16 cellular contexts compared by ENCODE assay signal in the genomic region with DNA sequence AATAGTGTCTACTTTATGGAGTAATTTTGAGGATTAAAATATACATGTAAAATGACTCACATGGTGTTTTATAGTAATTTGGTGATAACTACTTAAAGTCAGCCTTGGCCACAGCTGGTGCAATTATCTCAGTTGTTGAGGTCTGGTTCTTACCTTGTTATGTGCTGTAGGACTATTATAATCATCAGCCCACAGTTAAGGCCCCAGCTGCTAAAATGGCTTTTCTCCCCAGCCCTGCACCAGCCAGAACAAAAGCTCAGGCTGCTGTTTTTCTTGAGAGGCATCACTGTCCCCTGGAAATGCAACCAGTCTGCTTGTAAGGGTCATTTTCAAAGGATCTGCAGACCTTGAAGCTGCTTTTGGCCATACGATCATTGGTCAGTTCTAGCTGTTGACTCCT.
"Had no signal": no experiment of that assay in that cellular context is flagged by ENCODE, and none has a peak within 500 bp of the region (broad histone marks: within the 10 kb centered on the region; RNA-seq: fewer than 3 reads in every experiment).

No MANE protein-coding gene starts in this region.

- H3K36me3 ChIP-seq: gastroesophageal sphincter, lower lobe of right lung, ovary, sigmoid colon had no signal

- ATAC-seq: activated T-cell treated with anti-CD3 and anti-CD28 coated beads, Interleukin-2, amount 50 U/mL, for 72 hours; body of pancreas; gastroesophageal sphincter; left colon; lower lobe of right lung; WTC11 had no signal

- H3K4me3 Mint-ChIP-seq: activated naive CD8-positive, alpha-beta T cell treated with anti-CD3 and anti-CD28 coated beads for 36 hours; activated T-cell treated with anti-CD3 and anti-CD28 coated beads, Interleukin-2, amount 50 U/mL, for 72 hours; nephron; WTC11 had no signal

- H3K27me3 Mint-ChIP-seq: activated naive CD8-positive, alpha-beta T cell treated with anti-CD3 and anti-CD28 coated beads for 36 hours had no signal

- H3K4me1 Mint-ChIP-seq: activated naive CD8-positive, alpha-beta T cell treated with anti-CD3 and anti-CD28 coated beads for 36 hours; nephron had no signal

- H3K27me3 ChIP-seq: body of pancreas, gastroesophageal sphincter, ovary, sigmoid colon had no signal

- H3K36me3 Mint-ChIP-seq: activated naive CD8-positive, alpha-beta T cell treated with anti-CD3 and anti-CD28 coated beads for 36 hours had no signal

- H3K9me3 ChIP-seq: gastroesophageal sphincter, ovary had no signal

- H3K27ac Mint-ChIP-seq: activated naive CD8-positive, alpha-beta T cell treated with anti-CD3 and anti-CD28 coated beads for 36 hours; activated T-cell treated with anti-CD3 and anti-CD28 coated beads, Interleukin-2, amount 50 U/mL, for 72 hours; nephron; WTC11 had no signal

- H3K4me3 ChIP-seq: body of pancreas, gastroesophageal sphincter, lower lobe of right lung, ovary, sigmoid colon had no signal

- DNase-seq: activated CD4-positive, alpha-beta T cell treated with anti-CD3 and anti-CD28 coated beads for 48 hours; activated CD8-positive, alpha-beta memory T cell treated with anti-CD3 and anti-CD28 coated beads, Interleukin-2, amount 50 U/mL, for 48 hours; activated gamma-delta T cell; activated naive CD8-positive, alpha-beta T cell treated with anti-CD3 and anti-CD28 coated beads for 36 hours; activated T-cell treated with anti-CD3 and anti-CD28 coated beads, Interleukin-2, amount 50 U/mL, for 72 hours; amygdala; body of pancreas; erythroblast; left colon; lower lobe of right lung; ovary; sigmoid colon; stimulated activated CD4-positive, alpha-beta T cell treated with anti-CD3 and anti-CD28 coated beads, Interleukin-2, amount 100 ng/mL, for 24 hours had no signal

- H3K27ac ChIP-seq: body of pancreas, gastroesophageal sphincter, lower lobe of right lung, ovary, sigmoid colon had no signal

- H3K4me1 ChIP-seq: body of pancreas, gastroesophageal sphincter, lower lobe of right lung, sigmoid colon had no signal
